19 cellular contexts compared by ENCODE assay signal in genomic region chr5:126419102-126419501, GRCh38.
"Had no signal": no experiment of that assay in that cellular context is flagged by ENCODE, and none has a peak within 500 bp of the region (broad histone marks: within the 10 kb centered on the region; RNA-seq: fewer than 3 reads in every experiment).

No MANE protein-coding gene starts in this region.

- H3K27ac ChIP-seq: epithelial cell of prostate, gastroesophageal sphincter, left ventricle myocardium inferior, neutrophil, ovary, prostate gland, thyroid gland had no signal

- ATAC-seq: gastroesophageal sphincter; naive thymus-derived CD8-positive, alpha-beta T cell had no signal

- H3K36me3 Mint-ChIP-seq: activated naive CD4-positive, alpha-beta T cell treated with anti-CD3 and anti-CD28 coated beads, Interleukin-2, amount 10 ng/mL, durations not matched to agents 7 days and 5 days; brain; mesothelial cell of epicardium; naive thymus-derived CD8-positive, alpha-beta T cell had no signal

- H3K27me3 Mint-ChIP-seq: stimulated activated naive CD8-positive, alpha-beta T cell treated with anti-CD3 and anti-CD28 coated beads, Interleukin-15, Interleukin-2, amounts not matched to agents 100 ng/mL and 50 ng/mL, for 24 hours had no signal

- H3K4me3 ChIP-seq: gastroesophageal sphincter, left ventricle myocardium inferior, ovary, prostate gland, thyroid gland had no signal

- H3K36me3 ChIP-seq: gastroesophageal sphincter, left ventricle myocardium inferior, neutrophil, ovary, prostate gland, thyroid gland had no signal

- H3K27ac Mint-ChIP-seq: activated naive CD4-positive, alpha-beta T cell treated with anti-CD3 and anti-CD28 coated beads, Interleukin-2, amount 10 ng/mL, durations not matched to agents 7 days and 5 days; brain; mesothelial cell of epicardium; naive thymus-derived CD8-positive, alpha-beta T cell; stimulated activated naive CD8-positive, alpha-beta T cell treated with anti-CD3 and anti-CD28 coated beads, Interleukin-15, Interleukin-2, amounts not matched to agents 100 ng/mL and 50 ng/mL, for 24 hours had no signal

- H3K27me3 ChIP-seq: gastroesophageal sphincter, ovary, thyroid gland had no signal

- H3K9me3 Mint-ChIP-seq: activated naive CD4-positive, alpha-beta T cell treated with anti-CD3 and anti-CD28 coated beads, Interleukin-2, amount 10 ng/mL, durations not matched to agents 7 days and 5 days; mesothelial cell of epicardium; naive thymus-derived CD8-positive, alpha-beta T cell; stimulated activated naive CD8-positive, alpha-beta T cell treated with anti-CD3 and anti-CD28 coated beads, Interleukin-15, Interleukin-2, amounts not matched to agents 100 ng/mL and 50 ng/mL, for 24 hours had no signal

- H3K9me3 ChIP-seq: gastroesophageal sphincter, left ventricle myocardium inferior, neutrophil, ovary, prostate gland, thyroid gland had no signal

- H3K4me3 Mint-ChIP-seq: activated naive CD4-positive, alpha-beta T cell treated with anti-CD3 and anti-CD28 coated beads, Interleukin-2, amount 10 ng/mL, durations not matched to agents 7 days and 5 days; brain; mesothelial cell of epicardium; naive thymus-derived CD8-positive, alpha-beta T cell; stimulated activated naive CD8-positive, alpha-beta T cell treated with anti-CD3 and anti-CD28 coated beads, Interleukin-15, Interleukin-2, amounts not matched to agents 100 ng/mL and 50 ng/mL, for 24 hours had no signal

- DNase-seq: activated CD4-positive, alpha-beta T cell treated with anti-CD3 and anti-CD28 coated beads, Interleukin-2, amount 50 U/mL, for 48 hours; activated naive CD4-positive, alpha-beta T cell treated with anti-CD3 and anti-CD28 coated beads, Interleukin-2, amount 10 ng/mL, durations not matched to agents 7 days and 5 days; activated T-cell treated with anti-CD3 and anti-CD28 coated beads, Interleukin-2, amount 50 U/mL, for 48 hours; aorta; head of caudate nucleus; hypothalamus; left ventricle myocardium inferior; naive thymus-derived CD8-positive, alpha-beta T cell; ovary; stimulated activated CD4-positive, alpha-beta T cell treated with anti-CD3 and anti-CD28 coated beads, Interleukin-4, amount 100 ng/mL, for 1 hour; substantia nigra; thyroid gland had no signal
